In genomic region chr2:65130440-65131175, GRCh38 we compare ENCODE assay signal across 7 cellular contexts. TPM values are rescaled to one million over a fixed set of nuclear protein-coding genes. Genes with fewer than 3 reads are reported as not detected.
DNase-seq lines count a peak whose midpoint lies in the region; ATAC-seq lines count a peak whose summit lies in the region.

No MANE protein-coding gene starts in this region.

- H3K4me1 Mint-ChIP-seq in activated naive CD8-positive, alpha-beta T cell (ENCODE audit: low read depth): peaks cover 40% of the 10 kb centered on the region
- peaks cover 33% of the 10 kb centered on the region for H3K4me1 Mint-ChIP-seq in stimulated activated effector memory CD8-positive, alpha-beta T cell treated with anti-CD3 and anti-CD28 coated beads, Interleukin-12 subunit alpha, Interleukin-12 subunit beta, amount 100 ng/mL, for 72 hours

- peak overlapping the region; percentile 48; the same call in 1 of the 2 replicates for H3K4me3 ChIP-seq in iPS DF 6.9 (ENCODE audit: low read length)

- peak; percentile 34 for ATAC-seq in GM18502 (IDR thresholded peaks at IDR 0.05; ENCODE audit: poor library complexity, unreplicated experiment)
- ATAC-seq in GM21786 (IDR thresholded peaks at IDR 0.05; ENCODE audit: unreplicated experiment): peak; percentile 31
- peak; percentile 17 for ATAC-seq in stimulated activated effector memory CD8-positive, alpha-beta T cell treated with anti-CD3 and anti-CD28 coated beads, Interleukin-12 subunit alpha, Interleukin-12 subunit beta, amount 100 ng/mL, for 72 hours

- H3K27me3 ChIP-seq in iPS DF 6.9 (ENCODE audit: control insufficient read depth, insufficient read depth, low read length): no peaks in the 10 kb centered on the region

- DNase-seq in KG1 (lab: John Stamatoyannopoulos, UW) (peak; percentile 64), iPS DF 6.9 (ENCODE audit: low read depth, low spot score) (no peak), H4 (ENCODE audit: low spot score) (no peak)
- no peak for DNase-seq in stimulated activated effector memory CD8-positive, alpha-beta T cell treated with anti-CD3 and anti-CD28 coated beads, Interleukin-12 subunit alpha, Interleukin-12 subunit beta, amount 100 ng/mL, for 72 hours (ENCODE audit: low spot score in 2 of 2)

- WGBS in iPS DF 6.9 (ENCODE audit: insufficient coverage, insufficient read length): no CpG with 5 or more reads among the region's 42 CpGs

- H3K4me1 ChIP-seq in iPS DF 6.9 (ENCODE audit: control insufficient read depth, insufficient read depth, low read length): no peaks in the 10 kb centered on the region

- peak overlapping the region; percentile 97 for H3K4me3 Mint-ChIP-seq in activated naive CD8-positive, alpha-beta T cell
- peak overlapping the region; percentile 93 for H3K4me3 Mint-ChIP-seq in stimulated activated effector memory CD8-positive, alpha-beta T cell treated with anti-CD3 and anti-CD28 coated beads, Interleukin-12 subunit alpha, Interleukin-12 subunit beta, amount 100 ng/mL, for 72 hours

- peak overlapping the region; percentile 88 for H3K27ac Mint-ChIP-seq in activated naive CD8-positive, alpha-beta T cell
- peak overlapping the region; percentile 99 for H3K27ac Mint-ChIP-seq in stimulated activated effector memory CD8-positive, alpha-beta T cell treated with anti-CD3 and anti-CD28 coated beads, Interleukin-12 subunit alpha, Interleukin-12 subunit beta, amount 100 ng/mL, for 72 hours

- no peaks in the 10 kb centered on the region for H3K27me3 Mint-ChIP-seq in activated naive CD8-positive, alpha-beta T cell

- H3K9me3 ChIP-seq in iPS DF 6.9 (ENCODE audit: control insufficient read depth, insufficient read depth, low read length): no peaks in the 10 kb centered on the region

- H3K27ac ChIP-seq in iPS DF 6.9 (ENCODE audit: low read length): no peak overlapping the region

- H3K36me3 ChIP-seq in iPS DF 6.9 (ENCODE audit: control insufficient read depth, insufficient read depth, low read length): no peaks in the 10 kb centered on the region

- H3K36me3 Mint-ChIP-seq in activated naive CD8-positive, alpha-beta T cell: peaks cover 4% of the 10 kb centered on the region
- H3K36me3 Mint-ChIP-seq in stimulated activated effector memory CD8-positive, alpha-beta T cell treated with anti-CD3 and anti-CD28 coated beads, Interleukin-12 subunit alpha, Interleukin-12 subunit beta, amount 100 ng/mL, for 72 hours: peaks cover 23% of the 10 kb centered on the region

- no peaks in the 10 kb centered on the region for H3K9me3 Mint-ChIP-seq in activated naive CD8-positive, alpha-beta T cell (ENCODE audit: low read depth)
- H3K9me3 Mint-ChIP-seq in stimulated activated effector memory CD8-positive, alpha-beta T cell treated with anti-CD3 and anti-CD28 coated beads, Interleukin-12 subunit alpha, Interleukin-12 subunit beta, amount 100 ng/mL, for 72 hours: no peaks in the 10 kb centered on the region

RNA-seq across cellular contexts. Expression of gene RAB1A, which starts 0.7 kb away (rescaled TPM):
- 122 and 143 TPM in 2 replicates for total RNA-seq in H4 (2014; rRNA removed; shearing (Covaris generic))
